ENCODE assay signal across 8 cellular contexts in genomic region chr3:16309558-16309957, GRCh38. TPM values are rescaled to one million over a fixed set of nuclear protein-coding genes. Genes with fewer than 3 reads are reported as not detected.
A peak's percentile ranks its signal among the peaks of the same experiment; 100 is the strongest.
DNase-seq lines count a peak whose midpoint lies in the region; ATAC-seq and TF ChIP-seq lines count a peak whose summit lies in the region.

No MANE protein-coding gene starts in this region.

- H3K27ac ChIP-seq in ACC112 (ENCODE audit: low read depth, low read length) (0 out of 2 replicates have a peak overlapping the region, but pooled peaks have one; percentile 3), esophagus muscularis mucosa (replicated peaks in 1 of 4) (peak overlapping the region in 3 of 4 donors; percentile 52 to 69 (median 67)), esophagus squamous epithelium (peak overlapping the region in 1 of 4 donors; percentile 40)

- H3K4me3 Mint-ChIP-seq in T-helper 17 cell, result peak overlapping the region; percentile 82

- peaks cover 14% of the 10 kb centered on the region for H3K36me3 Mint-ChIP-seq in T-helper 17 cell (ENCODE audit: low read depth)

- H3K27me3 ChIP-seq in ACC112 (ENCODE audit: insufficient read depth, low read length), result no peaks in the 10 kb centered on the region
- no peaks in the 10 kb centered on the region for H3K27me3 ChIP-seq in esophagus muscularis mucosa
- no peaks in the 10 kb centered on the region for H3K27me3 ChIP-seq in esophagus squamous epithelium

- no peaks in the 10 kb centered on the region for H3K27me3 Mint-ChIP-seq in T-helper 17 cell

- H2AFZ ChIP-seq in ACC112 (ENCODE audit: low read length, unreplicated experiment), result no peak overlapping the region

- 82% methylated on average over 2 of the region's 2 CpGs for WGBS in esophagus muscularis mucosa
- 45 to 47% methylated on average over 2 of the region's 2 CpGs for WGBS in esophagus squamous epithelium, 2 donors

- H3K4me3 ChIP-seq in ACC112 (ENCODE audit: low read depth, low read length), result no peak overlapping the region
- H3K4me3 ChIP-seq in esophagus muscularis mucosa, result no peak overlapping the region
- no peak overlapping the region for H3K4me3 ChIP-seq in esophagus squamous epithelium

- H3K79me2 ChIP-seq in ACC112 (ENCODE audit: control insufficient read depth, insufficient read depth, low read length, unreplicated experiment), result no peaks in the 10 kb centered on the region

- no peak for TF ChIP-seq EP300 in esophagus muscularis mucosa (IDR thresholded peaks at IDR 0.05)

- intact Hi-C loops in esophagus muscularis mucosa (cut with DNase I) (no loop called here), esophagus squamous epithelium (cut with DNase I) (no loop called here)

- H3K27ac Mint-ChIP-seq in T-helper 17 cell, result peak overlapping the region; percentile 98

- no peaks in the 10 kb centered on the region for H3K9me3 ChIP-seq in T-helper 17 cell (ENCODE audit: control insufficient read depth, low read length, poor library complexity, severe bottlenecking)
- H3K9me3 ChIP-seq in esophagus muscularis mucosa, result no peaks in the 10 kb centered on the region
- H3K9me3 ChIP-seq in esophagus squamous epithelium, result no peaks in the 10 kb centered on the region

- ATAC-seq in GM19395 (IDR thresholded peaks at IDR 0.05; ENCODE audit: unreplicated experiment) (peak; percentile 81), HG03196 (IDR thresholded peaks at IDR 0.05; ENCODE audit: unreplicated experiment) (peak; percentile 89), T-helper 17 cell (peak; percentile 77)

- no peaks in the 10 kb centered on the region for H3K36me3 ChIP-seq in ACC112 (ENCODE audit: insufficient read depth, low read length)
- peaks cover 0 to 29% (median 18%) of the 10 kb centered on the region in 4 donors for H3K36me3 ChIP-seq in esophagus muscularis mucosa
- peaks cover 3 to 57% (median 4%) of the 10 kb centered on the region in 3 donors for H3K36me3 ChIP-seq in esophagus squamous epithelium

- DNase-seq in T-helper 17 cell, result peak in 1 of 3 donors; percentile 29
- DNase-seq in esophagus muscularis mucosa (ENCODE audit: extremely low spot score), result no peak
- no peak for DNase-seq in esophagus squamous epithelium (lab: John Stamatoyannopoulos, UW)
- DNase-seq in NCI-H748 (lab: John Stamatoyannopoulos, UW; ENCODE audit: unreplicated experiment), result no peak
- no peak for DNase-seq in NCI-H1417 (lab: John Stamatoyannopoulos, UW)

- H3K4me1 ChIP-seq in ACC112 (ENCODE audit: control insufficient read depth, insufficient read depth, low read length, unreplicated experiment) (peaks cover 10% of the 10 kb centered on the region), esophagus muscularis mucosa (peaks cover 7 to 32% (median 22%) of the 10 kb centered on the region in 4 donors), esophagus squamous epithelium (peaks cover 5 to 31% (median 14%) of the 10 kb centered on the region in 3 donors)

- H3K4me1 Mint-ChIP-seq in T-helper 17 cell, result peaks cover 66% of the 10 kb centered on the region

- no peak for TF ChIP-seq POLR2A in esophagus muscularis mucosa (IDR thresholded peaks at IDR 0.05; ENCODE audit: low read depth)
- TF ChIP-seq POLR2A in esophagus squamous epithelium (IDR thresholded peaks at IDR 0.05), result no peak

- TF ChIP-seq CTCF in esophagus muscularis mucosa (IDR thresholded peaks at IDR 0.05) (no peak), esophagus squamous epithelium (IDR thresholded peaks at IDR 0.05) (no peak)

RNA-seq across cellular contexts. Expression of gene OXNAD1, which starts 44.5 kb away (rescaled TPM):
- total RNA-seq in T-helper 17 cell (10 to 100 TPM; 73.1 to 89.3 TPM), esophagus muscularis mucosa (10 to 100 TPM in 2 of 4 donors, 1 to 10 TPM in 2; 6.7 to 13.3 (median 10.2) TPM), esophagus squamous epithelium (10 to 100 TPM in 3 of 4 donors, 1 to 10 TPM in 1; 8.0 to 17.2 (median 15.4) TPM)

RNA-seq across cellular contexts. Expression of gene DPH3, which starts 44.8 kb away (rescaled TPM):
- total RNA-seq in T-helper 17 cell, result 10 to 100 TPM; 16.1 to 22.8 TPM
- 10 to 100 TPM; 27.2 to 50.7 (median 37.6) TPM for total RNA-seq in esophagus muscularis mucosa
- total RNA-seq in esophagus squamous epithelium, result 10 to 100 TPM in 2 of 4 donors, 1 to 10 TPM in 2; 2.8 to 21.9 (median 10.0) TPM

Comparison
In these comparisons a context has a peak if more than half of its experiments do, and no peak if none do; other contexts are left out.
1. RNA of gene OXNAD1, which starts 44.5 kb away (total RNA-seq): 73.1 to 89.3 TPM in T-helper 17 cell; 8.0 to 17.2 TPM in esophagus squamous epithelium and 6.7 to 13.3 TPM in esophagus muscularis mucosa; every median in the first group is over 4 times any median in the second.
2. Peak in every context shown above with its lines, with median percentiles within 50 percentile points of each other: ATAC-seq.